In genomic region chr16:23907903-23908302, GRCh38 we compare ENCODE assay signal across 2 cellular contexts.
TF ChIP-seq lines count a peak whose summit lies in the region.

No MANE protein-coding gene starts in this region.

TF ChIP-seq in GM23338, 12 proteins besides CTCF, POLR2A, EP300 and RAD21:
- TF ChIP-seq ZNF114 (CRISPR knock-in tag; IDR thresholded peaks at IDR 0.05) (no peak), POLR2AphosphoS5 (IDR thresholded peaks at IDR 0.05; ENCODE audit: low read depth) (no peak), NANOG (IDR thresholded peaks at IDR 0.05; ENCODE audit: borderline replicate concordance) (no peak), EZH2 (IDR thresholded peaks at IDR 0.05; ENCODE audit: low read depth, unreplicated experiment) (no peak), ZNF462 (CRISPR knock-in tag; IDR thresholded peaks at IDR 0.05) (no peak), STAT1 (IDR thresholded peaks at IDR 0.05; ENCODE audit: unreplicated experiment) (no peak), REST (IDR thresholded peaks at IDR 0.05; ENCODE audit: unreplicated experiment) (no peak), ZNF331 (CRISPR knock-in tag; IDR thresholded peaks at IDR 0.05; ENCODE audit: low read depth) (no peak), CREB1 (CRISPR knock-in tag; IDR thresholded peaks at IDR 0.05; ENCODE audit: low read depth) (no peak), JUNB (IDR thresholded peaks at IDR 0.05; ENCODE audit: unreplicated experiment) (no peak), EZH2phosphoT487 (IDR thresholded peaks at IDR 0.05; ENCODE audit: unreplicated experiment) (no peak)

TF ChIP-seq in K562, 482 proteins besides CTCF, POLR2A, EP300 and RAD21:
- TF ChIP-seq ZSCAN29 (IDR thresholded peaks at IDR 0.05): 0 out of 2 replicates have a peak, but pooled peaks have one; percentile 18
- no peak for TF ChIP-seq TCF7L2 (IDR thresholded peaks at IDR 0.05; ENCODE audit: low read depth, low read length)
- no peak for TF ChIP-seq ZNF77 (CRISPR knock-in tag; IDR thresholded peaks at IDR 0.05)
- peak; percentile 24; the same call in 1 of the 2 replicates for TF ChIP-seq SUPT5H (IDR thresholded peaks at IDR 0.05)
- 0 out of 2 replicates have a peak, but pooled peaks have one; percentile 38 for TF ChIP-seq POLR2AphosphoS2 (IDR thresholded peaks at IDR 0.05; ENCODE audit: low read length)
- TF ChIP-seq EGR1 (conservative IDR thresholded peaks at IDR 0.05): peak; percentile 43
- TF ChIP-seq THRB (CRISPR knock-in tag; conservative IDR thresholded peaks at IDR 0.05): 0 out of 2 replicates have a peak, but pooled peaks have one; percentile 27
- peak in 1 of 2 experiments; percentile 13; a peak in 1 of 4 replicates for TF ChIP-seq FOXK2 (conservative IDR thresholded peaks at IDR 0.05 in 1 of 2, IDR thresholded peaks at IDR 0.05 in 1 of 2; ENCODE audit: low read depth in 2 of 2)
- TF ChIP-seq POLR2H (tag; IDR thresholded peaks at IDR 0.05; ENCODE audit: low read depth): 0 out of 2 replicates have a peak, but pooled peaks have one; percentile 11
- peak; percentile 81 for TF ChIP-seq NFRKB (IDR thresholded peaks at IDR 0.05; ENCODE audit: low read depth)
- TF ChIP-seq MTA1 (IDR thresholded peaks at IDR 0.05; ENCODE audit: borderline replicate concordance): peak; percentile 18; the same call in 1 of the 2 replicates
- TF ChIP-seq SMARCA5 (IDR thresholded peaks at IDR 0.05): peak; percentile 56; the same call in 1 of the 2 replicates
- 0 out of 2 replicates have a peak, but pooled peaks have one; percentile 19 for TF ChIP-seq HDGF (IDR thresholded peaks at IDR 0.05)
- no peak for TF ChIP-seq YY1 (IDR thresholded peaks at IDR 0.05; ENCODE audit: borderline replicate concordance in 1 of 3, control insufficient read depth in 1 of 3, extremely low read depth in 1 of 3, insufficient read depth in 3 of 3, insufficient read length in 1 of 3, insufficient replicate concordance in 2 of 3, low read depth in 1 of 3, low read length in 2 of 3)
- TF ChIP-seq POLR2AphosphoS5 (IDR thresholded peaks at IDR 0.05; ENCODE audit: control insufficient read depth, insufficient read depth, low read depth, low read length): no peak
- TF ChIP-seq DNMT1 (IDR thresholded peaks at IDR 0.05): 0 out of 2 replicates have a peak, but pooled peaks have one; percentile 28
- TF ChIP-seq ZNF592 (IDR thresholded peaks at IDR 0.05): no peak
- TF ChIP-seq GATAD2B (IDR thresholded peaks at IDR 0.05; ENCODE audit: borderline replicate concordance): no peak
- 0 out of 2 replicates have a peak, but pooled peaks have one; percentile 25 for TF ChIP-seq ZBTB2 (IDR thresholded peaks at IDR 0.05)
- peak; percentile 34 for TF ChIP-seq POLR2B (IDR thresholded peaks at IDR 0.05; ENCODE audit: low read depth, partially characterized antibody)
- TF ChIP-seq HLTF (IDR thresholded peaks at IDR 0.05): 0 out of 2 replicates have a peak, but pooled peaks have one; percentile 47
- TF ChIP-seq NFATC3 (IDR thresholded peaks at IDR 0.05): peak; percentile 61; the same call in 1 of the 2 replicates
- TF ChIP-seq THRAP3 (IDR thresholded peaks at IDR 0.05; ENCODE audit: borderline replicate concordance): peak; percentile 50; the same call in 1 of the 2 replicates
